ENCODE assay signal across 11 cellular contexts in genomic region chr11:45920531-45921477, GRCh38. TPM values are rescaled to one million over a fixed set of nuclear protein-coding genes. Genes with fewer than 3 reads are reported as not detected.
A peak's percentile ranks its signal among the peaks of the same experiment; 100 is the strongest.
DNase-seq lines count a peak whose midpoint lies in the region; ATAC-seq lines count a peak whose summit lies in the region.
"Had no signal": no experiment of that assay in that cellular context is flagged by ENCODE, and none has a peak within 500 bp of the region (broad histone marks: within the 10 kb centered on the region; RNA-seq: fewer than 3 reads in every experiment).

No MANE protein-coding gene starts in this region.

- no peaks in the 10 kb centered on the region for H3K27me3 Mint-ChIP-seq in T-helper 17 cell
- no peaks in the 10 kb centered on the region for H3K27me3 Mint-ChIP-seq in stimulated activated memory B cell treated with anti-CD40 and anti-IgM and Interleukin-4, amounts not matched to agents 10 μg/mL and 1 μg/mL and 100 μg/mL, for 72 hours

- no peaks in the 10 kb centered on the region for H3K36me3 Mint-ChIP-seq in T-helper 17 cell (ENCODE audit: low read depth)
- peaks cover 7% of the 10 kb centered on the region for H3K36me3 Mint-ChIP-seq in stimulated activated memory B cell treated with anti-CD40 and anti-IgM and Interleukin-4, amounts not matched to agents 10 μg/mL and 1 μg/mL and 100 μg/mL, for 72 hours

- H3K4me3 Mint-ChIP-seq in T-helper 17 cell: peak overlapping the region; percentile 89
- peak overlapping the region; percentile 76 for H3K4me3 Mint-ChIP-seq in stimulated activated memory B cell treated with anti-CD40 and anti-IgM and Interleukin-4, amounts not matched to agents 10 μg/mL and 1 μg/mL and 100 μg/mL, for 72 hours

- H3K9me3 ChIP-seq in T-helper 17 cell (ENCODE audit: control insufficient read depth, low read length, poor library complexity, severe bottlenecking): no peaks in the 10 kb centered on the region

- H3K27ac Mint-ChIP-seq in T-helper 17 cell: peak overlapping the region; percentile 47
- H3K27ac Mint-ChIP-seq in stimulated activated memory B cell treated with anti-CD40 and anti-IgM and Interleukin-4, amounts not matched to agents 10 μg/mL and 1 μg/mL and 100 μg/mL, for 72 hours: peak overlapping the region; percentile 85
- H3K27ac Mint-ChIP-seq: activated CD8-positive, alpha-beta T cell treated with anti-CD3 and anti-CD28 coated beads for 36 hours had no signal

- DNase-seq in activated T-cell treated with anti-CD3 and anti-CD28 coated beads, Interleukin-2, amount 50 U/mL, for 1 hour: peak; percentile 11
- DNase-seq in activated T-cell treated with anti-CD3 and anti-CD28 coated beads for 4 hours: no peak
- DNase-seq in T-helper 17 cell: peak; percentile 3 to 6 (median 3)
- DNase-seq in GF-D8 (lab: John Stamatoyannopoulos, UW): no peak
- DNase-seq: activated CD8-positive, alpha-beta T cell treated with anti-CD3 and anti-CD28 coated beads for 36 hours; NCI-H1694 treated with DMSO at 0.1 percent for 48 hours; SW 1271 had no signal

- no peaks in the 10 kb centered on the region for H3K9me3 Mint-ChIP-seq in stimulated activated memory B cell treated with anti-CD40 and anti-IgM and Interleukin-4, amounts not matched to agents 10 μg/mL and 1 μg/mL and 100 μg/mL, for 72 hours
- H3K9me3 Mint-ChIP-seq: activated CD8-positive, alpha-beta T cell treated with anti-CD3 and anti-CD28 coated beads for 36 hours had no signal

- peak overlapping the region; percentile 31 for H3K27ac ChIP-seq in layer of hippocampus (ENCODE audit: low read depth, low read length)

- peaks cover 4% of the 10 kb centered on the region for H3K27me3 ChIP-seq in layer of hippocampus (ENCODE audit: control insufficient read depth, insufficient read depth, low read length)

- peaks cover 44% of the 10 kb centered on the region for H3K4me1 Mint-ChIP-seq in T-helper 17 cell
- peaks cover 63% of the 10 kb centered on the region for H3K4me1 Mint-ChIP-seq in stimulated activated memory B cell treated with anti-CD40 and anti-IgM and Interleukin-4, amounts not matched to agents 10 μg/mL and 1 μg/mL and 100 μg/mL, for 72 hours

- no peak for ATAC-seq in T-helper 17 cell
- no peak for ATAC-seq in stimulated activated memory B cell treated with anti-CD40 and anti-IgM and Interleukin-4, amounts not matched to agents 10 μg/mL and 1 μg/mL and 100 μg/mL, for 72 hours
- ATAC-seq in GM18861 (IDR thresholded peaks at IDR 0.05; ENCODE audit: unreplicated experiment): no peak
- ATAC-seq in GM21515 (IDR thresholded peaks at IDR 0.05; ENCODE audit: unreplicated experiment): no peak
- ATAC-seq: activated CD8-positive, alpha-beta T cell treated with anti-CD3 and anti-CD28 coated beads for 36 hours had no signal

RNA-seq across cellular contexts. Expression of gene LARGE2, which starts 1.7 kb away (rescaled TPM):
- 1 to 10 TPM; 3.9 to 7.9 TPM for total RNA-seq in T-helper 17 cell

RNA-seq across cellular contexts. Expression of gene PEX16, which starts 3.1 kb away (rescaled TPM):
- total RNA-seq in T-helper 17 cell: 10 to 100 TPM; 59.1 to 64.2 TPM

RNA-seq across cellular contexts. Expression of gene FREY1, which starts 13.7 kb away (rescaled TPM):
- 1 to 10 TPM; 3.1 to 3.2 TPM for total RNA-seq in T-helper 17 cell

RNA-seq across cellular contexts. Expression of gene MAPK8IP1, which starts 35.4 kb away (rescaled TPM):
- total RNA-seq in T-helper 17 cell: 10 to 100 TPM in 1 of 2 donors, 1 to 10 TPM in 1; 7.6 to 10.2 TPM

Comparison
In these comparisons a context has a peak if more than half of its experiments do, and no peak if none do; other contexts are left out.
1. DNase-seq: peak in activated T-cell treated with anti-CD3 and anti-CD28 coated beads, Interleukin-2, amount 50 U/mL, for 1 hour (single experiment) and T-helper 17 cell (3 of 3); none in activated T-cell treated with anti-CD3 and anti-CD28 coated beads for 4 hours (single experiment) and GF-D8 (single experiment).